8 cellular contexts compared by ENCODE assay signal in genomic region chr12:49043856-49044258, GRCh38. TPM values are rescaled to one million over a fixed set of nuclear protein-coding genes. Genes with fewer than 3 reads are reported as not detected.
DNase-seq lines count a peak whose midpoint lies in the region; ATAC-seq and TF ChIP-seq lines count a peak whose summit lies in the region.

No MANE protein-coding gene starts in this region.

- peaks cover 100% of the 10 kb centered on the region for H3K36me3 Mint-ChIP-seq in activated T-cell treated with anti-CD3 and anti-CD28 coated beads, Interleukin-2, amount 50 U/mL, for 24 hours (ENCODE audit: low read depth)

- no peak for TF ChIP-seq POLR2A in transverse colon (IDR thresholded peaks at IDR 0.05)

- no peak overlapping the region for H3K4me3 ChIP-seq in A673 (ENCODE audit: low read depth, low read length, poor library complexity, severe bottlenecking)
- no peak overlapping the region for H3K4me3 ChIP-seq in PC-9
- no peak overlapping the region for H3K4me3 ChIP-seq in transverse colon

- no peak for TF ChIP-seq EP300 in transverse colon (IDR thresholded peaks at IDR 0.05; ENCODE audit: low read depth)

- no peaks in the 10 kb centered on the region for H3K27me3 Mint-ChIP-seq in activated T-cell treated with anti-CD3 and anti-CD28 coated beads, Interleukin-2, amount 50 U/mL, for 24 hours

- peak overlapping the region; percentile 22 for H3K27ac Mint-ChIP-seq in activated T-cell treated with anti-CD3 and anti-CD28 coated beads, Interleukin-2, amount 50 U/mL, for 24 hours

- H3K27ac ChIP-seq in A673 (ENCODE audit: low read depth, low read length, poor library complexity, severe bottlenecking) (no peak overlapping the region), PC-9 (no peak overlapping the region), transverse colon (no peak overlapping the region)

- 57 to 100% methylated on average over 4 to 11 of the region's 11 CpGs for WGBS in transverse colon (ENCODE audit: low coverage in 1 of 2), 2 donors

- in situ Hi-C loops in GM13976 (cut with MboI; ENCODE audit: low sequenced_read_pairs, unreplicated experiment) (no loop called here), transverse colon (cut with MboI; ENCODE audit: low pct_ligation_motif_present in 1 of 4, low pct_unique_long_range_greater_than_20kb in 1 of 4, low sequenced_read_pairs in 3 of 4) (no loop called here)

- no peaks in the 10 kb centered on the region for H3K27me3 ChIP-seq in A673 (replicated peaks; ENCODE audit: insufficient read depth, low read depth, low read length, poor library complexity)
- H3K27me3 ChIP-seq in PC-9 (ENCODE audit: insufficient read depth, low read depth), result no peaks in the 10 kb centered on the region
- no peaks in the 10 kb centered on the region for H3K27me3 ChIP-seq in transverse colon

- no peak for ATAC-seq in omental fat pad (ENCODE audit: low FRiP score)

- H3K4me1 Mint-ChIP-seq in activated T-cell treated with anti-CD3 and anti-CD28 coated beads, Interleukin-2, amount 50 U/mL, for 24 hours (ENCODE audit: low read depth), result no peaks in the 10 kb centered on the region

- POLR2A ChIA-PET in A673 (lab: Charles Lee; ENCODE audit: low non-redundant PET), result no interaction called here
- POLR2A ChIA-PET in PC-9 (lab: Charles Lee; ENCODE audit: unreplicated experiment), result no interaction called here

- H3F3A ChIP-seq in PC-9 (ENCODE audit: insufficient read depth, low read depth), result no peaks in the 10 kb centered on the region

- intact Hi-C loops in A673 (cut with micrococcal nuclease; ENCODE audit: unreplicated experiment) (no loop called here), PC-9 (cut with micrococcal nuclease; ENCODE audit: unreplicated experiment) (no loop called here), transverse colon (cut with DNase I; ENCODE audit: low total_unique reads) (no loop called here)

- TF ChIP-seq CTCF in A673 (conservative IDR thresholded peaks at IDR 0.05; ENCODE audit: low read depth, low read length), result peak; percentile 83
- peak; percentile 87 for TF ChIP-seq CTCF in GM13976 (IDR thresholded peaks at IDR 0.05; ENCODE audit: borderline replicate concordance, control extremely low read depth, extremely low read depth, insufficient read depth, missing control alignments)
- TF ChIP-seq CTCF in PC-9 (conservative IDR thresholded peaks at IDR 0.05), result peak; percentile 69
- TF ChIP-seq CTCF in omental fat pad (IDR thresholded peaks at IDR 0.05), result no peak
- TF ChIP-seq CTCF in transverse colon (IDR thresholded peaks at IDR 0.05), result peak; percentile 58 to 71 (median 63)

- no peaks in the 10 kb centered on the region for H4K20me1 ChIP-seq in PC-9 (ENCODE audit: insufficient read depth)

- H2AFZ ChIP-seq in PC-9, result no peak overlapping the region

- peak; percentile 77 for DNase-seq in A673 (ENCODE audit: low spot score)
- peak; percentile 90 for DNase-seq in GM13976 (ENCODE audit: low spot score)
- DNase-seq in PC-9, result peak; percentile 34 to 39
- peak; percentile 82 for DNase-seq in activated T-cell treated with anti-CD3 and anti-CD28 coated beads, Interleukin-2, amount 50 U/mL, for 24 hours
- DNase-seq in fibroblast of peridontal ligament (ENCODE audit: extremely low read depth), result peak; percentile 44
- peak; percentile 44 for DNase-seq in omental fat pad (ENCODE audit: low spot score)
- DNase-seq in transverse colon, result peak; percentile 66
- DNase-seq in ureter (ENCODE audit: low spot score), result no peak

- CTCF ChIA-PET in A673 (lab: Charles Lee) (interaction anchor here (0.7 to 1.6 kb wide), 6 partner anchors 12 to 47 kb away, joined by 3 to 6 read pairs (median 3); no protein-coding TSS in a partner anchor), PC-9 (lab: Charles Lee) (interaction anchor here (0.9 to 1.0 kb wide), 3 partner anchors 26 to 47 kb away, joined by 3 to 8 read pairs (median 5); partner anchors contain the start of gene RHEBL1)

- H3K9me3 Mint-ChIP-seq in activated T-cell treated with anti-CD3 and anti-CD28 coated beads, Interleukin-2, amount 50 U/mL, for 24 hours, result no peaks in the 10 kb centered on the region

- H3K9me2 ChIP-seq in PC-9 (ENCODE audit: insufficient read depth), result no peaks in the 10 kb centered on the region

- TSS peak; percentile 12 for BruUV-seq in A673 (replicated peaks; lab: Mats Ljungman, UMichigan)
- BruUV-seq in PC-9 (replicated peaks; lab: Mats Ljungman, UMichigan), result no TSS peak

- H3K36me3 ChIP-seq in A673 (ENCODE audit: insufficient read depth, low read length, poor library complexity, severe bottlenecking) (peaks cover 98% of the 10 kb centered on the region), PC-9 (ENCODE audit: low read depth) (peaks cover 30% of the 10 kb centered on the region), transverse colon (peaks cover 0 to 93% (median 51%) of the 10 kb centered on the region in 4 donors)

- no peaks in the 10 kb centered on the region for H3K79me2 ChIP-seq in PC-9 (ENCODE audit: low read depth)

- no peak overlapping the region for H3K4me3 Mint-ChIP-seq in activated T-cell treated with anti-CD3 and anti-CD28 coated beads, Interleukin-2, amount 50 U/mL, for 24 hours

- H3K4me2 ChIP-seq in PC-9, result no peak overlapping the region

- H3K9me3 ChIP-seq in A673 (ENCODE audit: low read depth, low read length, poor library complexity, severe bottlenecking), result no peaks in the 10 kb centered on the region
- H3K9me3 ChIP-seq in PC-9 (ENCODE audit: insufficient read depth, low read depth), result no peaks in the 10 kb centered on the region
- no peaks in the 10 kb centered on the region for H3K9me3 ChIP-seq in transverse colon

- no peaks in the 10 kb centered on the region for H3K4me1 ChIP-seq in A673 (ENCODE audit: insufficient read depth, low read length, poor library complexity, severe bottlenecking)
- no peaks in the 10 kb centered on the region for H3K4me1 ChIP-seq in PC-9 (replicated peaks; ENCODE audit: insufficient read depth)
- no peaks in the 10 kb centered on the region for H3K4me1 ChIP-seq in transverse colon

RNA-seq across cellular contexts. Expression of gene KMT2D, which starts 16.7 kb away (rescaled TPM):
- total RNA-seq in A673 (2021) (121 and 138 TPM in 2 replicates), PC-9 (2021) (94.0 and 97.9 TPM in 2 replicates), omental fat pad (10 to 100 TPM; 31.2 to 87.0 (median 49.0) TPM), transverse colon (100 to 1,000 TPM in 1 of 4 donors, 10 to 100 TPM in 3; 50.0 to 351 (median 78.0) TPM), ureter (115 TPM)

RNA-seq across cellular contexts. Expression of gene PRKAG1, which starts 25.3 kb away (rescaled TPM):
- 50.7 and 59.6 TPM in 2 replicates for total RNA-seq in A673 (2021)
- total RNA-seq in PC-9 (2021), result 48.8 and 53.6 TPM in 2 replicates
- total RNA-seq in omental fat pad, result 10 to 100 TPM; 40.0 to 64.2 (median 54.4) TPM
- 10 to 100 TPM; 21.7 to 44.0 (median 42.3) TPM for total RNA-seq in transverse colon
- total RNA-seq in ureter, result 72.6 TPM

RNA-seq across cellular contexts. Expression of gene RHEBL1, which starts 25.9 kb away (rescaled TPM):
- total RNA-seq in A673 (2021), result 1.3 and 1.6 TPM in 2 replicates
- total RNA-seq in PC-9 (2021), result 2.9 and 3.4 TPM in 2 replicates
- total RNA-seq in omental fat pad, result under 1 TPM in 1 of 4 donors, not detected in 3; 0.96 TPM
- not detected for total RNA-seq in transverse colon
- total RNA-seq in ureter, result not detected

RNA-seq across cellular contexts. Expression of gene DDN, which starts 44.7 kb away (rescaled TPM):
- total RNA-seq in A673 (2021) (2.7 and 2.9 TPM in 2 replicates), PC-9 (2021) (0.10 and 0.17 TPM in 2 replicates), omental fat pad (under 1 TPM in 2 of 4 donors, not detected in 2; 0.12 to 0.65 TPM), transverse colon (under 1 TPM in 2 of 4 donors, not detected in 2; 0.27 to 0.32 TPM), ureter (0.10 TPM)

RNA-seq across cellular contexts. Expression of gene DHH, which starts 50.7 kb away (rescaled TPM):
- 0.22 and 0.39 TPM in 2 replicates for total RNA-seq in A673 (2021)
- total RNA-seq in PC-9 (2021), result 0.13 and 0.28 TPM in 2 replicates
- total RNA-seq in omental fat pad, result 1 to 10 TPM in 2 of 4 donors, under 1 TPM in 2; 0.72 to 2.0 (median 1.3) TPM
- under 1 TPM in 2 of 4 donors, not detected in 2; 0.27 to 0.32 TPM for total RNA-seq in transverse colon
- 0.70 TPM for total RNA-seq in ureter

Comparison
In these comparisons a context has a peak if more than half of its experiments do, and no peak if none do; other contexts are left out.
1. CTCF ChIP-seq: peak in A673 (single experiment), GM13976 (single experiment), PC-9 (single experiment) and transverse colon (5 of 5); none in omental fat pad (0 of 3).